8 cellular contexts compared by ENCODE assay signal in genomic region chr15:31215490-31216209, GRCh38.
A peak's percentile ranks its signal among the peaks of the same experiment; 100 is the strongest.
DNase-seq lines count a peak whose midpoint lies in the region; ATAC-seq and TF ChIP-seq lines count a peak whose summit lies in the region.

No MANE protein-coding gene starts in this region.

- H3K27ac ChIP-seq in 22Rv1 (no peak overlapping the region), layer of hippocampus (ENCODE audit: low read depth, low read length) (peak overlapping the region; percentile 82)

- DNase-seq in NCI-H2171 (lab: John Stamatoyannopoulos, UW), result peak; percentile 75
- peak; percentile 69 for DNase-seq in activated CD4-positive, alpha-beta T cell treated with anti-CD3 and anti-CD28 coated beads for 1 hour
- DNase-seq in cerebellar cortex (ENCODE audit: low spot score), result peak; percentile 55
- DNase-seq in stimulated activated CD4-positive, alpha-beta T cell treated with anti-CD3 and anti-CD28 coated beads, Interleukin-1b, Interleukin-23, amount 100 ng/mL, for 48 hours, result peak; percentile 78

- TF ChIP-seq POLR2A in GM18505 (IDR thresholded peaks at IDR 0.05; ENCODE audit: borderline replicate concordance, extremely low read depth, insufficient read depth, insufficient read length), result peak; percentile 52

- peak; percentile 83 for TF ChIP-seq CTCF in 22Rv1 (IDR thresholded peaks at IDR 0.05)

- no peaks in the 10 kb centered on the region for H3K27me3 ChIP-seq in layer of hippocampus (ENCODE audit: control insufficient read depth, insufficient read depth, low read length)

- ATAC-seq in GM18505 (IDR thresholded peaks at IDR 0.05; ENCODE audit: unreplicated experiment) (peak; percentile 69), HG02970 (IDR thresholded peaks at IDR 0.05; ENCODE audit: low FRiP score, unreplicated experiment) (peak; percentile 74)
